ENCODE assay signal across 8 cellular contexts in the genomic region with DNA sequence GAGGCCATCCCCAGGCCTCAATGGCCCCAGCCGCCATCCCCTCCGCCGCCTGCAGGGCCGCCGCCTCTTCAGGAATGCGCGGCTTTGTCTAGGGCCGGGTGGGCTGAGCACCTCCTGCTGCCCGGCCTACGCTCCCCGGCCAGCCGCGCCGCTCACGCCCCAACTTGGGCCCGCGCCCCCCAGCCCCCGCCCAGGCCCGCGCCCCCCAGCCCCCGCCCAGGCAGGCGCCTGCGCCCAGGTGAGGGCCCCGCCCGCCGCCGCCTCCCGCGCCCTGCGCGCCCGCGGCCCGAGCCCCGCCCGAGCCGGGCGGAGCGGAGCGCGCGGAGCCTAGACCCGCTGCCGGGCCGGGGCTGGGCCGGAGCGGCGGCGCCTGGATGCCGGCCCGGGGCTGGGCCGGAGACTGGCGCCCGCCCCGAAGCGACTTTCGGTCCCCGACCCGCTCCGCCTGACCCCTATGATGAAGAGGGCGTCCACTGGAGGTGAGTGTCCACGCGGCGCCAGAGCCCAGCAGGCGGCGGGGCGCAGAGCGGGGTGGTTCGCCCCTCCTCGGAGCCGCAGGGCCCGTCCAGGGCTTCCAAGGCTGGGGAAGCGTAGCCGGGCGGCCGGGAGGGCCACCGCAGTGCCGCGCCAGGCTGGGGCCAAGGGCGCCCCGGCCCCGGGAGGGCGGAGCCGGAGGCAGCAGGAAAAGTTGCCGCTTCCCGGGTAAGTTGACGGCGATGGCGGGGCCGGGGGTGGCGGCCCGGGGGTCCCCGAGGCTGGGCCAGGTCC. TPM values are rescaled to one million over a fixed set of nuclear protein-coding genes. Genes with fewer than 3 reads are reported as not detected.
A peak's percentile ranks its signal among the peaks of the same experiment; 100 is the strongest.
DNase-seq lines count a peak whose midpoint lies in the region; ATAC-seq, FAIRE-seq and TF ChIP-seq lines count a peak whose summit lies in the region.

No MANE protein-coding gene starts in this region.

- H2BK120ac ChIP-seq in H1 (replicated peaks; ENCODE audit: low read depth, low read length), result no peak overlapping the region

- H3K27ac Mint-ChIP-seq in naive thymus-derived CD4-positive, alpha-beta T cell, result no peak overlapping the region

- H2AFZ ChIP-seq in GM23248 (peak overlapping the region; percentile 83), H1 (ENCODE audit: low read length) (no peak overlapping the region), OCI-LY7 (ENCODE audit: low read length) (no peak overlapping the region)

- H3K23me2 ChIP-seq in H1 (ENCODE audit: low read depth, low read length), result peaks cover 6% of the 10 kb centered on the region; the same call in 1 of the 2 replicates

- no peaks in the 10 kb centered on the region for H3K9me3 Mint-ChIP-seq in naive thymus-derived CD4-positive, alpha-beta T cell

- TF ChIP-seq EP300 in H1 (IDR thresholded peaks at IDR 0.05; ENCODE audit: borderline replicate concordance in 1 of 2, low read depth in 2 of 2, low read length in 2 of 2), result no peak

- peak overlapping the region; percentile 16 for H3K14ac ChIP-seq in H1 (ENCODE audit: insufficient read length)

- in situ Hi-C loops in GM23248 (cut with MboI), result no loop called here

- H3K9me2 ChIP-seq in GM23248 (ENCODE audit: insufficient read depth), result no peaks in the 10 kb centered on the region
- H3K9me2 ChIP-seq in OCI-LY7 (ENCODE audit: insufficient read depth, low read length), result no peaks in the 10 kb centered on the region

- H4K8ac ChIP-seq in H1 (ENCODE audit: extremely low read depth, insufficient read depth, low read length), result no peak overlapping the region; the same call in 1 of the 2 replicates

- H3K27ac ChIP-seq in GM23248, result no peak overlapping the region
- no peak overlapping the region for H3K27ac ChIP-seq in H1 (ENCODE audit: low read depth, low read length)
- no peak overlapping the region for H3K27ac ChIP-seq in naive thymus-derived CD4-positive, alpha-beta T cell (ENCODE audit: low read depth, low read length)
- no peak overlapping the region for H3K27ac ChIP-seq in OCI-LY7 (ENCODE audit: low read depth, low read length, poor library complexity, severe bottlenecking)

- peak; percentile 47 for DNase-seq in GM23248
- DNase-seq in NCI-H226, result peak; percentile 10
- DNase-seq in H1 (ENCODE audit: low read depth in 1 of 2, low spot score in 2 of 2), result peak in 1 of 2 experiments; percentile 88
- DNase-seq in naive thymus-derived CD4-positive, alpha-beta T cell, result peak in 1 of 9 donors; percentile 28
- DNase-seq in dedifferentiated amniotic fluid mesenchymal stem cell (ENCODE audit: extremely low spot score), result no peak
- no peak for DNase-seq in OCI-LY7 (ENCODE audit: low spot score)
- no peak for DNase-seq in COLO829 (ENCODE audit: low spot score)
- no peak for DNase-seq in DMS153 (lab: John Stamatoyannopoulos, UW)

- H3K4ac ChIP-seq in H1 (replicated peaks; ENCODE audit: insufficient read length, low read depth, low read length), result no peak overlapping the region

- H3K79me2 ChIP-seq in GM23248 (ENCODE audit: insufficient read depth) (no peaks in the 10 kb centered on the region), H1 (ENCODE audit: control insufficient read depth in 1 of 2, insufficient read depth in 2 of 2, low read length in 2 of 2) (no peaks in the 10 kb centered on the region; a peak in 1 of 4 replicates), OCI-LY7 (ENCODE audit: insufficient read depth, low read depth, low read length) (no peaks in the 10 kb centered on the region)

- no peak overlapping the region for H3K23ac ChIP-seq in H1 (ENCODE audit: insufficient read length)

- no peak overlapping the region for H2BK15ac ChIP-seq in H1 (ENCODE audit: low read length)

- peak overlapping the region; percentile 87 for H3K18ac ChIP-seq in H1 (ENCODE audit: extremely low read depth, low read length)

- no peaks in the 10 kb centered on the region for H3F3A ChIP-seq in GM23248 (ENCODE audit: insufficient read depth)

- peaks cover 0 to 5% (median 0%) of the 10 kb centered on the region in 7 donors for H3K4me1 Mint-ChIP-seq in naive thymus-derived CD4-positive, alpha-beta T cell

- TF ChIP-seq CTCF in H1 (IDR thresholded peaks at IDR 0.05; ENCODE audit: control extremely low read depth in 1 of 3, insufficient read depth in 1 of 3, low read depth in 1 of 3, low read length in 3 of 3) (peak; percentile 13 to 36 (median 34)), OCI-LY7 (conservative IDR thresholded peaks at IDR 0.05; ENCODE audit: low read length) (no peak)

- H3K9ac ChIP-seq in GM23248, result peak overlapping the region; percentile 42; the same call in 1 of the 2 replicates
- peak overlapping the region; percentile 63 to 77 (median 68) for H3K9ac ChIP-seq in H1 (replicated peaks in 1 of 4; ENCODE audit: extremely low read depth in 1 of 4, low read depth in 3 of 4, low read length in 3 of 4)

- peak overlapping the region in 1 of 10 donors; percentile 84 for H3K4me3 Mint-ChIP-seq in naive thymus-derived CD4-positive, alpha-beta T cell

- no peak for ATAC-seq in naive thymus-derived CD4-positive, alpha-beta T cell

- H3K27me3 Mint-ChIP-seq in naive thymus-derived CD4-positive, alpha-beta T cell, result peaks cover 0 to 16% (median 10%) of the 10 kb centered on the region in 5 donors

- no peak for TF ChIP-seq RAD21 in H1 (IDR thresholded peaks at IDR 0.05 in 1 of 2, conservative IDR thresholded peaks at IDR 0.05 in 1 of 2; ENCODE audit: low read depth in 2 of 2, low read length in 2 of 2)

- CTCF ChIA-PET in H1 (lab: Charles Lee; ENCODE audit: partially characterized antibody), result no interaction called here
- CTCF ChIA-PET in naive thymus-derived CD4-positive, alpha-beta T cell (lab: Charles Lee), result no interaction called here
- CTCF ChIA-PET in OCI-LY7 (lab: Charles Lee; ENCODE audit: unreplicated experiment), result no interaction called here

- H2BK5ac ChIP-seq in H1 (ENCODE audit: low read depth, low read length), result peak overlapping the region; percentile 35; the same call in 1 of the 2 replicates

- H3K4me3 ChIP-seq in GM23248 (peak overlapping the region; percentile 69), H1 (ENCODE audit: extremely low read depth in 1 of 4, insufficient read depth in 2 of 4, low read depth in 3 of 4, low read length in 4 of 4) (peak overlapping the region; percentile 68 to 92 (median 81)), OCI-LY7 (ENCODE audit: low read depth, low read length, poor library complexity, severe bottlenecking) (no peak overlapping the region)
- peak overlapping the region; percentile 27 for H3K4me3 ChIP-seq in naive thymus-derived CD4-positive, alpha-beta T cell (ENCODE audit: low read length)

- H4K5ac ChIP-seq in H1 (ENCODE audit: insufficient read length, low read depth, low read length), result peak overlapping the region; percentile 97

- intact Hi-C loops in naive thymus-derived CD4-positive, alpha-beta T cell (cut with micrococcal nuclease), result no loop called here
- intact Hi-C loops in OCI-LY7 (cut with micrococcal nuclease; ENCODE audit: unreplicated experiment), result no loop called here

- H3K79me1 ChIP-seq in H1 (ENCODE audit: low read depth, low read length), result peaks cover 4% of the 10 kb centered on the region; the same call in 1 of the 2 replicates

- FAIRE-seq in H1 (lab: Jason Lieb, UNC), result no peak

- peak overlapping the region; percentile 86 for H3K4me2 ChIP-seq in GM23248 (ENCODE audit: unreplicated experiment)
- H3K4me2 ChIP-seq in H1 (ENCODE audit: insufficient read depth in 1 of 2, low read depth in 2 of 2, low read length in 2 of 2), result peak overlapping the region; percentile 58 to 82
- H3K4me2 ChIP-seq in OCI-LY7 (ENCODE audit: low read length), result no peak overlapping the region

- H4K91ac ChIP-seq in H1 (replicated peaks; ENCODE audit: insufficient read length, low read length), result peak overlapping the region; percentile 54

- peak overlapping the region; percentile 46 for H3K56ac ChIP-seq in H1 (replicated peaks; ENCODE audit: insufficient read length, low read depth, low read length)

- POLR2A ChIA-PET in H1 (lab: Charles Lee; ENCODE audit: partially characterized antibody) (no interaction called here), OCI-LY7 (lab: Charles Lee) (no interaction called here)
- POLR2A ChIA-PET in naive thymus-derived CD4-positive, alpha-beta T cell (lab: Charles Lee), result no interaction called here

- no peak overlapping the region for H2BK20ac ChIP-seq in H1 (ENCODE audit: low read length)

- no peaks in the 10 kb centered on the region for H3K36me3 Mint-ChIP-seq in naive thymus-derived CD4-positive, alpha-beta T cell

- H3K9me3 ChIP-seq in GM23248 (ENCODE audit: low read depth) (no peaks in the 10 kb centered on the region), H1 (ENCODE audit: insufficient read depth in 2 of 2, low read depth in 1 of 2, low read length in 1 of 2) (no peaks in the 10 kb centered on the region), OCI-LY7 (ENCODE audit: low read length) (no peaks in the 10 kb centered on the region)
- H3K9me3 ChIP-seq in naive thymus-derived CD4-positive, alpha-beta T cell (ENCODE audit: control insufficient read depth in 2 of 3, low read length in 3 of 3), result no peaks in the 10 kb centered on the region

- BruUV-seq in OCI-LY7 (replicated peaks; lab: Mats Ljungman, UMichigan), result no TSS peak

- H2AK5ac ChIP-seq in H1 (ENCODE audit: low read depth, low read length), result no peak overlapping the region

- no peaks in the 10 kb centered on the region for H3K36me3 ChIP-seq in GM23248 (ENCODE audit: low read depth)
- H3K36me3 ChIP-seq in H1 (ENCODE audit: control insufficient read depth in 2 of 4, insufficient read depth in 4 of 4, low read length in 3 of 4), result no peaks in the 10 kb centered on the region
- H3K36me3 ChIP-seq in naive thymus-derived CD4-positive, alpha-beta T cell (ENCODE audit: control insufficient read depth in 2 of 3, insufficient read depth in 3 of 3, low read length in 3 of 3), result no peaks in the 10 kb centered on the region
- H3K36me3 ChIP-seq in OCI-LY7 (ENCODE audit: insufficient read depth, low read length), result no peaks in the 10 kb centered on the region

- H2BK12ac ChIP-seq in H1 (ENCODE audit: low read depth, low read length), result no peak overlapping the region

- TF ChIP-seq POLR2A in H1 (IDR thresholded peaks at IDR 0.05; ENCODE audit: control extremely low read depth in 1 of 2, low read depth in 2 of 2, low read length in 2 of 2), result no peak; a peak in 1 of 3 replicates

- 2 to 3% methylated on average over 58 to 84 of the region's 93 CpGs for WGBS in GM23248 (ENCODE audit: low coverage in 1 of 2, low lambda C conversion rate in 2 of 2, missing lambda C conversion rate in 2 of 2), 2 experiments
- 2% methylated on average over 12 of the region's 93 CpGs; no CpG with 5 or more reads in 1 of the 2 experiments for whole genome bisulfite sequencing in H1 (ENCODE audit: extremely low coverage in 1 of 2, insufficient coverage in 1 of 2, insufficient read length in 1 of 2, insufficient replicate concordance in 2 of 2, low coverage in 1 of 2, low lambda C conversion rate in 2 of 2, missing lambda C conversion rate in 1 of 2), 2 experiments

- no peaks in the 10 kb centered on the region for H4K20me1 ChIP-seq in GM23248 (ENCODE audit: insufficient read depth)
- H4K20me1 ChIP-seq in H1 (replicated peaks in 1 of 2; ENCODE audit: control insufficient read depth in 1 of 2, insufficient read depth in 2 of 2, low read length in 2 of 2), result peaks cover 0 to 3% of the 10 kb centered on the region in 2 experiments
- no peaks in the 10 kb centered on the region for H4K20me1 ChIP-seq in OCI-LY7 (ENCODE audit: insufficient read depth, low read length)

- H3K27me3 ChIP-seq in GM23248 (replicated peaks; ENCODE audit: insufficient read depth), result no peaks in the 10 kb centered on the region
- no peaks in the 10 kb centered on the region for H3K27me3 ChIP-seq in H1 (replicated peaks in 1 of 4; ENCODE audit: control insufficient read depth in 3 of 4, extremely low read depth in 1 of 4, insufficient read depth in 3 of 4, low read length in 3 of 4)
- peaks cover 0 to 4% of the 10 kb centered on the region in 2 donors for H3K27me3 ChIP-seq in naive thymus-derived CD4-positive, alpha-beta T cell (ENCODE audit: control insufficient read depth in 2 of 2, insufficient read depth in 2 of 2, low read length in 2 of 2)

- H3K4me1 ChIP-seq in GM23248 (ENCODE audit: insufficient read depth), result no peaks in the 10 kb centered on the region
- H3K4me1 ChIP-seq in H1 (replicated peaks in 1 of 4; ENCODE audit: control insufficient read depth in 3 of 4, insufficient read depth in 4 of 4, low read length in 3 of 4), result peaks cover 0 to 13% (median 8%) of the 10 kb centered on the region in 4 experiments; a peak in 6 of 7 replicates
- no peaks in the 10 kb centered on the region for H3K4me1 ChIP-seq in naive thymus-derived CD4-positive, alpha-beta T cell (ENCODE audit: control insufficient read depth in 2 of 2, insufficient read depth in 2 of 2, low read length in 2 of 2)
- H3K4me1 ChIP-seq in OCI-LY7 (ENCODE audit: insufficient read depth, low read length, poor library complexity, severe bottlenecking), result no peaks in the 10 kb centered on the region

RNA-seq across cellular contexts. Expression of gene PRODH, which starts 34.3 kb away (rescaled TPM):
- total RNA-seq in GM23248 (2014; rRNA removed; shearing (Covaris generic)), result not detected in 2 replicates
- not detected in 2 replicates for polyA plus RNA-seq in GM23248 (2016; fragmentation: Nextera tagmentation; extraction: Ambion mirVana)
- total RNA-seq in H1 (2021; fragmentation: NEBNext Ultra II Directional; extraction: Animal tissue kit (Norgen Biotek cat#: 25700)), result 27.5 and 27.6 TPM in 2 replicates
- polyA plus RNA-seq in H1 (2011; rRNA removed), result 45.6 and 80.9 TPM in 2 replicates
- polyA plus RNA-seq in H1 (2011; cell fraction: cytosol; rRNA removed), result 79.8 TPM
- 364 TPM for polyA plus RNA-seq in H1 (2011; cell fraction: nucleus; rRNA removed)
- polyA plus RNA-seq in H1 (2012, experiment 1 of 2), result 28.3 to 68.7 TPM (median 53.5 TPM) in 4 replicates
- 19.4 TPM for polyA plus RNA-seq in H1 (2012, experiment 2 of 2)
- 7.1 TPM for polyA plus RNA-seq in H1 (2013, experiment 1 of 2)
- polyA plus RNA-seq in H1 (2013, experiment 2 of 2), result 6.3 TPM
- 32.0 and 33.4 TPM in 2 replicates for polyA minus RNA-seq in H1 (2011; rRNA and poly(A)+ RNA removed)
- 49.8 TPM for polyA minus RNA-seq in H1 (2011; cell fraction: cytosol; rRNA and poly(A)+ RNA removed)
- polyA minus RNA-seq in H1 (2011; cell fraction: nucleus; rRNA and poly(A)+ RNA removed), result 99.3 TPM
- under 1 TPM in 4 of 5 experiments, not detected in 1; 0.08 to 0.51 (median 0.28) TPM for total RNA-seq in naive thymus-derived CD4-positive, alpha-beta T cell
- under 1 TPM in 1 of 2 donors, not detected in 1; 0.04 TPM for polyA plus RNA-seq in naive thymus-derived CD4-positive, alpha-beta T cell
- total RNA-seq in OCI-LY7 (2014; rRNA removed; shearing (Covaris generic)), result not detected in 2 replicates
- total RNA-seq in OCI-LY7 (2022), result not detected in 2 replicates

Comparison
In these comparisons a context has a peak if more than half of its experiments do, and no peak if none do; other contexts are left out.
1. DNase-seq: peak in GM23248 (single experiment) and NCI-H226 (single experiment); none in dedifferentiated amniotic fluid mesenchymal stem cell (single experiment), OCI-LY7 (single experiment), COLO829 (single experiment) and DMS153 (single experiment).
2. RNA of gene PRODH, which starts 34.3 kb away (total RNA-seq): 27.5 to 27.6 TPM in H1; 0.08 to 0.51 TPM in naive thymus-derived CD4-positive, alpha-beta T cell, not detected in GM23248 and not detected in OCI-LY7; every median in the first group is over 10 times any median in the second.